Comparison of ENCODE assay signal across 8 cellular contexts in genomic region chr17:44347206-44348045, GRCh38. TPM values are rescaled to one million over a fixed set of nuclear protein-coding genes. Genes with fewer than 3 reads are reported as not detected.
DNase-seq lines count a peak whose midpoint lies in the region; ATAC-seq, FAIRE-seq and TF ChIP-seq lines count a peak whose summit lies in the region.
"Not testable (repeated sequence)": the region's sequence is repeated elsewhere in the genome, so short reads cannot be mapped to it uniquely, and the experiment has no call there.
"Had no signal": no experiment of that assay in that cellular context is flagged by ENCODE, and none has a peak within 500 bp of the region (broad histone marks: within the 10 kb centered on the region; RNA-seq: fewer than 3 reads in every experiment).

No MANE protein-coding gene starts in this region.

- H3K9me3 ChIP-seq in OCI-LY7 (ENCODE audit: low read length); K562 (replicated peaks; ENCODE audit: control insufficient read depth, insufficient read depth, low read depth, low read length); lower lobe of right lung; spleen: not testable (repeated sequence)

- CTCF ChIA-PET in OCI-LY7 (lab: Charles Lee; ENCODE audit: unreplicated experiment) (interaction anchor here (0.9 to 1.0 kb wide), 3 partner anchors 14 to 21 kb away, joined by 3 read pairs; no protein-coding TSS in a partner anchor), K562 (lab: Yijun Ruan, JAX; ENCODE audit: low intra/inter-chr PET ratio) (interaction anchor here (3.5 kb wide), 1 partner anchor 137 kb away, joined by 36 read pairs; no protein-coding TSS in a partner anchor)

- H2AFZ ChIP-seq in OCI-LY7 (ENCODE audit: low read length); K562 (ENCODE audit: low read depth, low read length): not testable (repeated sequence)

- H4K20me1 ChIP-seq in OCI-LY7 (ENCODE audit: insufficient read depth, low read length); K562 (replicated peaks; ENCODE audit: control insufficient read depth, insufficient read depth, low read length): not testable (repeated sequence)

- not testable (repeated sequence) for H3K9ac ChIP-seq in K562 (ENCODE audit: insufficient read depth in 1 of 2, low read depth in 2 of 2, low read length in 2 of 2)

- H3K79me2 ChIP-seq in OCI-LY7 (ENCODE audit: insufficient read depth, low read depth, low read length), result peaks cover 24% of the 10 kb centered on the region; the same call in 1 of the 2 replicates
- not testable (repeated sequence) for H3K79me2 ChIP-seq in K562 (ENCODE audit: control insufficient read depth, insufficient read depth, low read length)

- in situ Hi-C loops in K562 (cut with MboI), result loop anchor here (25.0 kb wide), 1 partner anchor 410 kb away; the partner anchor contains the start of gene PPY

- ATAC-seq in GM18873 (IDR thresholded peaks at IDR 0.05; ENCODE audit: low FRiP score, unreplicated experiment) (peak; percentile 1), HG03060 (IDR thresholded peaks at IDR 0.05; ENCODE audit: low read depth, unreplicated experiment) (peak; percentile 0)
- ATAC-seq in K562, lower lobe of right lung: not testable (repeated sequence)

- not testable (repeated sequence) for TF ChIP-seq CTCF in GM06990 (IDR thresholded peaks at IDR 0.05; ENCODE audit: insufficient read depth, low read length, poor library complexity, severe bottlenecking); OCI-LY7 (conservative IDR thresholded peaks at IDR 0.05; ENCODE audit: low read length); K562 (IDR thresholded peaks at IDR 0.05 in 2 of 3, conservative IDR thresholded peaks at IDR 0.05 in 1 of 3; ENCODE audit: insufficient read depth in 2 of 3, low read depth in 1 of 3, low read length in 3 of 3); lower lobe of right lung (IDR thresholded peaks at IDR 0.05)
- TF ChIP-seq CTCF in spleen (IDR thresholded peaks at IDR 0.05 in 8 of 11, conservative IDR thresholded peaks at IDR 0.05 in 3 of 11), result peak in 1 of 11 experiments; percentile 11

- H3K4me2 ChIP-seq in OCI-LY7 (ENCODE audit: low read length), result peak overlapping the region; percentile 97
- not testable (repeated sequence) for H3K4me2 ChIP-seq in K562 (ENCODE audit: insufficient read depth, low read length)

- H3K27me3 ChIP-seq in GM06990 (replicated peaks; ENCODE audit: control insufficient read depth, insufficient read depth, low read length); K562 (ENCODE audit: control insufficient read depth in 2 of 2, insufficient read depth in 2 of 2, low read length in 2 of 2); lower lobe of right lung (ENCODE audit: low read depth); spleen (replicated peaks in 1 of 7): not testable (repeated sequence)

- peaks cover 28% of the 10 kb centered on the region for H3K36me3 ChIP-seq in GM06990 (ENCODE audit: control insufficient read depth, insufficient read depth, low read length)
- peaks cover 36% of the 10 kb centered on the region for H3K36me3 ChIP-seq in OCI-LY7 (ENCODE audit: insufficient read depth, low read length)
- not testable (repeated sequence) for H3K36me3 ChIP-seq in K562 (ENCODE audit: control insufficient read depth, insufficient read depth, low read length)
- H3K36me3 ChIP-seq in lower lobe of right lung, result peaks cover 37% of the 10 kb centered on the region
- H3K36me3 ChIP-seq in spleen, result peaks cover 0 to 42% (median 35%) of the 10 kb centered on the region in 6 donors

- intact Hi-C loops in OCI-LY7 (cut with micrococcal nuclease; ENCODE audit: unreplicated experiment), result loop anchor here (1.0 to 5.0 kb wide), 3 partner anchors 21 to 275 kb away; partner anchors contain the start of genes G6PC3 and HROB
- intact Hi-C loops in K562 (cut with micrococcal nuclease); spleen (cut with DNase I; ENCODE audit: low total_unique reads): not testable (repeated sequence)
- intact Hi-C loops in lower lobe of right lung (cut with DNase I), result loop anchor here (10.0 kb wide), 1 partner anchor 133 kb away; the partner anchor contains the start of gene UBTF

- TF ChIP-seq POLR2A in K562 (conservative IDR thresholded peaks at IDR 0.05); spleen (IDR thresholded peaks at IDR 0.05): not testable (repeated sequence)

- POLR2A ChIA-PET in OCI-LY7 (lab: Charles Lee), result interaction anchor here (0.6 to 1.2 kb wide), 9 partner anchors 9 to 185 kb away, joined by 3 to 7 read pairs (median 4); partner anchors contain the start of gene FAM171A2
- POLR2A ChIA-PET in K562 (lab: Yijun Ruan, JAX), result interaction anchor here (0.6 to 1.1 kb wide), 5 partner anchors 17 to 137 kb away, joined by 3 to 5 read pairs (median 3); no protein-coding TSS in a partner anchor

- H3K4me1 ChIP-seq in OCI-LY7 (ENCODE audit: insufficient read depth, low read length, poor library complexity, severe bottlenecking) (peaks cover 63% of the 10 kb centered on the region), K562 (replicated peaks in 1 of 2; ENCODE audit: control insufficient read depth in 2 of 2, insufficient read depth in 2 of 2, low read length in 2 of 2) (peaks cover 4 to 52% of the 10 kb centered on the region in 2 experiments; a peak in 3 of 5 replicates), lower lobe of right lung (peaks cover 43% of the 10 kb centered on the region), spleen (peaks cover 36 to 83% (median 68%) of the 10 kb centered on the region in 6 donors)

- BruUV-seq in OCI-LY7 (replicated peaks; lab: Mats Ljungman, UMichigan); K562 (replicated peaks; lab: Mats Ljungman, UMichigan): not testable (repeated sequence)

- not testable (repeated sequence) for H3K9me1 ChIP-seq in K562 (ENCODE audit: control insufficient read depth, insufficient read depth, low read length)

- TF ChIP-seq EP300 in K562 (IDR thresholded peaks at IDR 0.05; ENCODE audit: low read length), result not testable (repeated sequence)

- peak; percentile 74 for DNase-seq in GM06990 (ENCODE audit: extremely low read depth, insufficient read length)
- DNase-seq in OCI-LY7 (ENCODE audit: low spot score), result peak; percentile 64
- DNase-seq in K562 (ENCODE audit: extremely low read depth in 1 of 4, low spot score in 3 of 4); lower lobe of right lung; spleen: not testable (repeated sequence)

- peak overlapping the region; percentile 90 for H3K27ac ChIP-seq in OCI-LY7 (ENCODE audit: low read depth, low read length, poor library complexity, severe bottlenecking)
- not testable (repeated sequence) for H3K27ac ChIP-seq in K562 (ENCODE audit: extremely low read depth, low read depth, low read length)
- peak overlapping the region; percentile 18 for H3K27ac ChIP-seq in lower lobe of right lung
- peak overlapping the region; percentile 20 to 97 (median 92) for H3K27ac ChIP-seq in spleen

- TF ChIP-seq RAD21 in K562 (CRISPR knock-in tag; conservative IDR thresholded peaks at IDR 0.05 in 1 of 2, IDR thresholded peaks at IDR 0.05 in 1 of 2), result not testable (repeated sequence)

- not testable (repeated sequence) for H3K9me2 ChIP-seq in OCI-LY7 (ENCODE audit: insufficient read depth, low read length)

- FAIRE-seq in K562 (lab: Jason Lieb, UNC), result not testable (repeated sequence)

- H3K4me3 ChIP-seq in GM06990 (replicated peaks; ENCODE audit: low read depth, low read length) (peak overlapping the region; percentile 66), OCI-LY7 (ENCODE audit: low read depth, low read length, poor library complexity, severe bottlenecking) (peak overlapping the region; percentile 91), lower lobe of right lung (peak overlapping the region; percentile 9), spleen (peak overlapping the region in 3 of 8 donors; percentile 2 to 97 (median 5))
- not testable (repeated sequence) for H3K4me3 ChIP-seq in K562

- 39% methylated on average over 18 of the region's 18 CpGs for WGBS in K562 (ENCODE audit: insufficient coverage, low coverage, missing lambda C conversion rate)
- 50 to 67% (median 61%) methylated on average over 17 to 18 of the region's 18 CpGs for WGBS in spleen, 5 donors

RNA-seq across cellular contexts. Expression of gene GRN, which starts 2.3 kb away (rescaled TPM):
- 185 and 203 TPM in 2 replicates for total RNA-seq in OCI-LY7 (2014; rRNA removed; shearing (Covaris generic))
- total RNA-seq in OCI-LY7 (2022) (228 and 247 TPM in 2 replicates), K562 (2014; rRNA removed) (51.0 and 69.9 TPM in 2 replicates), K562 (2014; rRNA removed; fragmentation: Illumina TruSeq; extraction: Trizol) (9.6 and 15.6 TPM in 2 replicates), K562 (2015; rRNA removed; fragmentation: Illumina TruSeq; extraction: Trizol) (20.7 and 21.4 TPM in 2 replicates), K562 (2021) (69.9 and 75.3 TPM in 2 replicates), lower lobe of right lung (1,241 TPM), spleen (100 to 1,000 TPM; 503 to 896 (median 579) TPM)
- 22.1 and 107 TPM in 2 replicates for total RNA-seq in K562 (2011; cell fraction: chromatin; rRNA removed; ENCODE audit: low replicate concordance)
- total RNA-seq in K562 (2011; cell fraction: nucleolus; rRNA removed), result 206 and 251 TPM in 2 replicates
- 71.4 and 95.0 TPM in 2 replicates for total RNA-seq in K562 (2011; cell fraction: nucleoplasm; rRNA removed)
- polyA plus RNA-seq in K562 (2011; rRNA removed) (11.5 and 62.4 TPM in 2 replicates), K562 (2014; fragmentation: Illumina TruSeq; extraction: Trizol) (35.2 and 63.4 TPM in 2 replicates), K562 (2014; fragmentation: Nextera tagmentation; extraction: Ambion mirVana) (1 to 10 TPM; 5.4 to 5.9 TPM), K562 (2014; rRNA removed) (36.4 and 36.6 TPM in 2 replicates), spleen (100 to 1,000 TPM; 135 to 237 (median 166) TPM)
- 34.3 and 53.6 TPM in 2 replicates for polyA plus RNA-seq in K562 (2011; cell fraction: cytosol; rRNA removed)
- 101 and 122 TPM in 2 replicates for polyA plus RNA-seq in K562 (2011; cell fraction: nucleus; rRNA removed)
- polyA plus RNA-seq in K562 (2012), result 77.5 and 193 TPM in 2 replicates
- 6.6 and 12.3 TPM in 2 replicates for polyA minus RNA-seq in K562 (2011; rRNA and poly(A)+ RNA removed)
- 47.6 and 80.7 TPM in 2 replicates for polyA minus RNA-seq in K562 (2011; cell fraction: cytosol; rRNA and poly(A)+ RNA removed)
- 31.0 and 38.4 TPM in 2 replicates for polyA minus RNA-seq in K562 (2011; cell fraction: nucleus; rRNA and poly(A)+ RNA removed)

RNA-seq across cellular contexts. Expression of gene FAM171A2, which starts 16.2 kb away (rescaled TPM):
- 3.4 and 8.8 TPM in 2 replicates for total RNA-seq in OCI-LY7 (2014; rRNA removed; shearing (Covaris generic))
- total RNA-seq in OCI-LY7 (2022), result 4.2 and 4.6 TPM in 2 replicates
- 2.2 and 9.3 TPM in 2 replicates for total RNA-seq in K562 (2011; cell fraction: chromatin; rRNA removed; ENCODE audit: low replicate concordance)
- 10.4 and 11.3 TPM in 2 replicates for total RNA-seq in K562 (2011; cell fraction: nucleolus; rRNA removed)
- total RNA-seq in K562 (2011; cell fraction: nucleoplasm; rRNA removed), result 6.5 and 7.2 TPM in 2 replicates
- 7.3 and 10.2 TPM in 2 replicates for total RNA-seq in K562 (2014; rRNA removed)
- 0.44 and 0.54 TPM in 2 replicates for total RNA-seq in K562 (2014; rRNA removed; fragmentation: Illumina TruSeq; extraction: Trizol)
- total RNA-seq in K562 (2015; rRNA removed; fragmentation: Illumina TruSeq; extraction: Trizol), result 1.2 and 1.4 TPM in 2 replicates
- 7.0 and 8.6 TPM in 2 replicates for total RNA-seq in K562 (2021)
- polyA plus RNA-seq in K562 (2011; rRNA removed), result 2.5 and 5.2 TPM in 2 replicates
- polyA plus RNA-seq in K562 (2011; cell fraction: cytosol; rRNA removed), result 5.0 and 11.3 TPM in 2 replicates
- 7.6 and 9.3 TPM in 2 replicates for polyA plus RNA-seq in K562 (2011; cell fraction: nucleus; rRNA removed)
- polyA plus RNA-seq in K562 (2012), result 3.1 and 8.9 TPM in 2 replicates
- polyA plus RNA-seq in K562 (2014; fragmentation: Illumina TruSeq; extraction: Trizol), result 1.2 and 2.4 TPM in 2 replicates
- polyA plus RNA-seq in K562 (2014; fragmentation: Nextera tagmentation; extraction: Ambion mirVana), result under 1 TPM in 1 of 2 experiments, not detected in 1; 0.10 TPM
- polyA plus RNA-seq in K562 (2014; rRNA removed), result 4.5 and 5.7 TPM in 2 replicates
- polyA minus RNA-seq in K562 (2011; rRNA and poly(A)+ RNA removed), result 1.6 and 2.1 TPM in 2 replicates
- 2.9 and 4.5 TPM in 2 replicates for polyA minus RNA-seq in K562 (2011; cell fraction: cytosol; rRNA and poly(A)+ RNA removed)
- 1.6 and 3.9 TPM in 2 replicates for polyA minus RNA-seq in K562 (2011; cell fraction: nucleus; rRNA and poly(A)+ RNA removed)
- total RNA-seq in lower lobe of right lung, result 1.2 TPM
- total RNA-seq in spleen, result 1 to 10 TPM in 2 of 7 donors, under 1 TPM in 5; 0.60 to 2.5 (median 0.69) TPM
- polyA plus RNA-seq in spleen, result under 1 TPM; 0.11 to 0.42 (median 0.33) TPM

RNA-seq across cellular contexts. Expression of gene SLC25A39, which starts 22.8 kb away (rescaled TPM):
- 135 and 156 TPM in 2 replicates for total RNA-seq in OCI-LY7 (2014; rRNA removed; shearing (Covaris generic))
- total RNA-seq in OCI-LY7 (2022) (142 and 159 TPM in 2 replicates), K562 (2014; rRNA removed) (228 and 316 TPM in 2 replicates), K562 (2014; rRNA removed; fragmentation: Illumina TruSeq; extraction: Trizol) (47.0 and 72.5 TPM in 2 replicates), K562 (2015; rRNA removed; fragmentation: Illumina TruSeq; extraction: Trizol) (139 and 140 TPM in 2 replicates), K562 (2021) (266 and 268 TPM in 2 replicates), lower lobe of right lung (76.1 TPM), spleen (100 to 1,000 TPM in 4 of 7 donors, 10 to 100 TPM in 3; 76.1 to 214 (median 104) TPM)
- total RNA-seq in K562 (2011; cell fraction: chromatin; rRNA removed; ENCODE audit: low replicate concordance), result 112 and 348 TPM in 2 replicates
- total RNA-seq in K562 (2011; cell fraction: nucleolus; rRNA removed), result 328 and 401 TPM in 2 replicates
- total RNA-seq in K562 (2011; cell fraction: nucleoplasm; rRNA removed), result 185 and 188 TPM in 2 replicates
- polyA plus RNA-seq in K562 (2011; rRNA removed) (121 and 188 TPM in 2 replicates), K562 (2014; fragmentation: Illumina TruSeq; extraction: Trizol) (238 and 276 TPM in 2 replicates), K562 (2014; fragmentation: Nextera tagmentation; extraction: Ambion mirVana) (1 to 10 TPM; 4.8 to 6.3 TPM), K562 (2014; rRNA removed) (267 and 327 TPM in 2 replicates), spleen (100 to 1,000 TPM; 101 to 204 (median 132) TPM)
- polyA plus RNA-seq in K562 (2011; cell fraction: cytosol; rRNA removed), result 232 and 388 TPM in 2 replicates
- polyA plus RNA-seq in K562 (2011; cell fraction: nucleus; rRNA removed), result 426 and 555 TPM in 2 replicates
- 210 and 229 TPM in 2 replicates for polyA plus RNA-seq in K562 (2012)
- 34.0 and 42.0 TPM in 2 replicates for polyA minus RNA-seq in K562 (2011; rRNA and poly(A)+ RNA removed)
- polyA minus RNA-seq in K562 (2011; cell fraction: cytosol; rRNA and poly(A)+ RNA removed), result 75.4 and 108 TPM in 2 replicates
- polyA minus RNA-seq in K562 (2011; cell fraction: nucleus; rRNA and poly(A)+ RNA removed), result 85.0 and 95.6 TPM in 2 replicates

RNA-seq across cellular contexts. Expression of gene RUNDC3A, which starts 39.0 kb away (rescaled TPM):
- total RNA-seq in OCI-LY7 (2014; rRNA removed; shearing (Covaris generic)), result 0.09 TPM in 1 of 2 replicates, not detected in the other
- total RNA-seq in OCI-LY7 (2022), result 0.24 TPM in 1 of 2 replicates, not detected in the other
- 0.23 TPM in 1 of 2 replicates, not detected in the other for total RNA-seq in K562 (2011; cell fraction: chromatin; rRNA removed; ENCODE audit: low replicate concordance)
- 0.17 TPM in 1 of 2 replicates, not detected in the other for total RNA-seq in K562 (2011; cell fraction: nucleolus; rRNA removed)
- total RNA-seq in K562 (2011; cell fraction: nucleoplasm; rRNA removed), result not detected in 2 replicates
- total RNA-seq in K562 (2014; rRNA removed), result not detected in 2 replicates
- total RNA-seq in K562 (2014; rRNA removed; fragmentation: Illumina TruSeq; extraction: Trizol), result not detected in 2 replicates
- total RNA-seq in K562 (2015; rRNA removed; fragmentation: Illumina TruSeq; extraction: Trizol), result not detected in 2 replicates
- total RNA-seq in K562 (2021), result not detected in 2 replicates
- polyA plus RNA-seq in K562 (2011; rRNA removed), result 0.05 TPM in 1 of 2 replicates, not detected in the other
- 0.07 and 0.49 TPM in 2 replicates for polyA plus RNA-seq in K562 (2011; cell fraction: cytosol; rRNA removed)
- polyA plus RNA-seq in K562 (2011; cell fraction: nucleus; rRNA removed), result 0.11 and 0.24 TPM in 2 replicates
- polyA plus RNA-seq in K562 (2012), result 0.10 and 0.36 TPM in 2 replicates
- polyA plus RNA-seq in K562 (2014; fragmentation: Illumina TruSeq; extraction: Trizol), result not detected in 2 replicates
- polyA plus RNA-seq in K562 (2014; fragmentation: Nextera tagmentation; extraction: Ambion mirVana), result not detected
- not detected in 2 replicates for polyA plus RNA-seq in K562 (2014; rRNA removed)
- 0.32 TPM in 1 of 2 replicates, not detected in the other for polyA minus RNA-seq in K562 (2011; rRNA and poly(A)+ RNA removed)
- polyA minus RNA-seq in K562 (2011; cell fraction: cytosol; rRNA and poly(A)+ RNA removed), result not detected in 2 replicates
- polyA minus RNA-seq in K562 (2011; cell fraction: nucleus; rRNA and poly(A)+ RNA removed), result not detected in 2 replicates
- 0.38 TPM for total RNA-seq in lower lobe of right lung
- total RNA-seq in spleen, result 10 to 100 TPM in 1 of 7 donors, 1 to 10 TPM in 5, under 1 TPM in 1; 0.95 to 12.5 (median 2.0) TPM
- 10 to 100 TPM in 1 of 3 donors, 1 to 10 TPM in 1, under 1 TPM in 1; 0.48 to 14.6 (median 1.2) TPM for polyA plus RNA-seq in spleen

RNA-seq across cellular contexts. Expression of gene ITGA2B, which starts 42.0 kb away (rescaled TPM):
- 0.44 and 0.57 TPM in 2 replicates for total RNA-seq in OCI-LY7 (2014; rRNA removed; shearing (Covaris generic))
- total RNA-seq in OCI-LY7 (2022) (0.46 and 0.63 TPM in 2 replicates), K562 (2014; rRNA removed) (8.8 and 14.2 TPM in 2 replicates), K562 (2014; rRNA removed; fragmentation: Illumina TruSeq; extraction: Trizol) (3.3 and 5.6 TPM in 2 replicates), K562 (2015; rRNA removed; fragmentation: Illumina TruSeq; extraction: Trizol) (4.8 and 5.2 TPM in 2 replicates), K562 (2021) (25.1 and 26.4 TPM in 2 replicates), lower lobe of right lung (5.2 TPM), spleen (10 to 100 TPM; 11.3 to 36.7 (median 23.7) TPM)
- 22.8 and 48.7 TPM in 2 replicates for total RNA-seq in K562 (2011; cell fraction: chromatin; rRNA removed; ENCODE audit: low replicate concordance)
- 27.3 and 34.7 TPM in 2 replicates for total RNA-seq in K562 (2011; cell fraction: nucleolus; rRNA removed)
- total RNA-seq in K562 (2011; cell fraction: nucleoplasm; rRNA removed), result 19.9 and 22.4 TPM in 2 replicates
- polyA plus RNA-seq in K562 (2011; rRNA removed) (3.5 and 9.4 TPM in 2 replicates), K562 (2014; fragmentation: Illumina TruSeq; extraction: Trizol) (7.9 and 10.1 TPM in 2 replicates), K562 (2014; fragmentation: Nextera tagmentation; extraction: Ambion mirVana) (1 to 10 TPM; 1.1 to 1.6 TPM), K562 (2014; rRNA removed) (16.9 and 17.0 TPM in 2 replicates), spleen (1 to 10 TPM in 2 of 3 donors, under 1 TPM in 1; 0.93 to 2.3 (median 1.7) TPM)
- polyA plus RNA-seq in K562 (2011; cell fraction: cytosol; rRNA removed), result 4.3 and 5.3 TPM in 2 replicates
- 35.4 and 49.7 TPM in 2 replicates for polyA plus RNA-seq in K562 (2011; cell fraction: nucleus; rRNA removed)
- 16.0 and 29.7 TPM in 2 replicates for polyA plus RNA-seq in K562 (2012)
- polyA minus RNA-seq in K562 (2011; rRNA and poly(A)+ RNA removed), result 1.8 and 2.6 TPM in 2 replicates
- polyA minus RNA-seq in K562 (2011; cell fraction: cytosol; rRNA and poly(A)+ RNA removed), result 5.7 and 7.7 TPM in 2 replicates
- 10.6 and 13.4 TPM in 2 replicates for polyA minus RNA-seq in K562 (2011; cell fraction: nucleus; rRNA and poly(A)+ RNA removed)
- total RNA-seq: HT-29 had no signal
